Comparison of ENCODE assay signal across 13 cellular contexts in genomic region chr6:4348462-4349112, GRCh38.
DNase-seq lines count a peak whose midpoint lies in the region; ATAC-seq and TF ChIP-seq lines count a peak whose summit lies in the region.
"Had no signal": no experiment of that assay in that cellular context is flagged by ENCODE, and none has a peak within 500 bp of the region (broad histone marks: within the 10 kb centered on the region; RNA-seq: fewer than 3 reads in every experiment).

No MANE protein-coding gene starts in this region.

- no peak overlapping the region for H3K4me2 ChIP-seq in osteoblast (ENCODE audit: insufficient read depth, low read length)
- no peak overlapping the region for H3K4me2 ChIP-seq in neuronal stem cell (ENCODE audit: insufficient read depth, low read length, poor library complexity, severe bottlenecking)

- CTCF ChIA-PET in GM10248 (lab: Yijun Ruan, JAX), result no interaction called here
- CTCF ChIA-PET in HEK293 (lab: Yijun Ruan, JAX), result interaction anchor here (0.6 to 0.9 kb wide), 2 partner anchors 11 to 35 kb away, joined by 3 to 4 read pairs; no protein-coding TSS in a partner anchor
- CTCF ChIA-PET in activated B cell treated with CpG ODN at 0.5 μM for 24 hours (lab: Charles Lee), result no interaction called here
- CTCF ChIA-PET in WTC11 (lab: Charles Lee), result no interaction called here
- CTCF ChIA-PET in activated CD8-positive, alpha-beta memory T cell treated with anti-CD3 and anti-CD28 coated beads, Interleukin-2, amount 10 ng/mL, durations not matched to agents 7 days and 5 days (lab: Charles Lee), result no interaction called here

- H2BK120ac ChIP-seq in neuronal stem cell (ENCODE audit: low read depth, low read length), result no peak overlapping the region

- H3K4ac ChIP-seq in neuronal stem cell (ENCODE audit: low read length), result no peak overlapping the region

- no peak overlapping the region for H3K4me3 Mint-ChIP-seq in activated B cell treated with CpG ODN at 0.5 μM for 24 hours
- H3K4me3 Mint-ChIP-seq in WTC11, result no peak overlapping the region
- H3K4me3 Mint-ChIP-seq in activated CD8-positive, alpha-beta memory T cell treated with anti-CD3 and anti-CD28 coated beads, Interleukin-2, amount 10 ng/mL, durations not matched to agents 7 days and 5 days, result no peak overlapping the region

- H3K27me3 ChIP-seq in osteoblast (ENCODE audit: insufficient read depth, low read length) (no peaks in the 10 kb centered on the region), neuronal stem cell (ENCODE audit: control insufficient read depth in 3 of 3, insufficient read depth in 3 of 3, low read depth in 1 of 3, low read length in 3 of 3) (no peaks in the 10 kb centered on the region)
- H3K27me3 ChIP-seq: gastrocnemius medialis, MG63 had no signal

- peaks cover 6% of the 10 kb centered on the region for H3K4me1 Mint-ChIP-seq in activated B cell treated with CpG ODN at 0.5 μM for 24 hours
- no peaks in the 10 kb centered on the region for H3K4me1 Mint-ChIP-seq in WTC11
- no peaks in the 10 kb centered on the region for H3K4me1 Mint-ChIP-seq in activated CD8-positive, alpha-beta memory T cell treated with anti-CD3 and anti-CD28 coated beads, Interleukin-2, amount 10 ng/mL, durations not matched to agents 7 days and 5 days

- H3K36me3 Mint-ChIP-seq in activated B cell treated with CpG ODN at 0.5 μM for 24 hours (ENCODE audit: low read depth) (no peaks in the 10 kb centered on the region), WTC11 (no peaks in the 10 kb centered on the region)
- no peaks in the 10 kb centered on the region for H3K36me3 Mint-ChIP-seq in activated CD8-positive, alpha-beta memory T cell treated with anti-CD3 and anti-CD28 coated beads, Interleukin-2, amount 10 ng/mL, durations not matched to agents 7 days and 5 days

- ATAC-seq in activated B cell treated with CpG ODN at 0.5 μM for 24 hours (ENCODE audit: low read depth), result peak; percentile 34
- no peak for ATAC-seq in WTC11
- ATAC-seq in activated CD8-positive, alpha-beta memory T cell treated with anti-CD3 and anti-CD28 coated beads, Interleukin-2, amount 10 ng/mL, durations not matched to agents 7 days and 5 days, result no peak
- ATAC-seq: gastrocnemius medialis had no signal

- H3K4me1 ChIP-seq in HEK293 (ENCODE audit: control insufficient read depth, insufficient read depth, low read length) (peaks cover 8% of the 10 kb centered on the region; the same call in 1 of the 2 replicates), osteoblast (ENCODE audit: insufficient read depth, low read length) (peaks cover 16% of the 10 kb centered on the region), neuronal stem cell (ENCODE audit: control insufficient read depth in 2 of 2, insufficient read depth in 1 of 2, low read depth in 1 of 2, low read length in 2 of 2) (peaks cover 0 to 4% of the 10 kb centered on the region in 2 donors)

- no peak overlapping the region for H3K14ac ChIP-seq in neuronal stem cell (ENCODE audit: low read length)

- H3K27me3 Mint-ChIP-seq in activated B cell treated with CpG ODN at 0.5 μM for 24 hours (peaks cover 5% of the 10 kb centered on the region), WTC11 (ENCODE audit: low read depth) (no peaks in the 10 kb centered on the region; the same call in none of the 2 replicates)
- peaks cover 2% of the 10 kb centered on the region for H3K27me3 Mint-ChIP-seq in activated CD8-positive, alpha-beta memory T cell treated with anti-CD3 and anti-CD28 coated beads, Interleukin-2, amount 10 ng/mL, durations not matched to agents 7 days and 5 days

- no peak overlapping the region for H2BK15ac ChIP-seq in neuronal stem cell (ENCODE audit: low read length)

- H3K79me2 ChIP-seq in osteoblast (ENCODE audit: insufficient read depth, low read length), result no peaks in the 10 kb centered on the region

- H4K91ac ChIP-seq in neuronal stem cell (ENCODE audit: low read depth, low read length, poor library complexity), result no peak overlapping the region

- H3K27ac Mint-ChIP-seq in activated B cell treated with CpG ODN at 0.5 μM for 24 hours (no peak overlapping the region), WTC11 (no peak overlapping the region)
- no peak overlapping the region for H3K27ac Mint-ChIP-seq in activated CD8-positive, alpha-beta memory T cell treated with anti-CD3 and anti-CD28 coated beads, Interleukin-2, amount 10 ng/mL, durations not matched to agents 7 days and 5 days

- no CpG with 5 or more reads among the region's 14 CpGs for WGBS in neuronal stem cell (ENCODE audit: extremely low coverage in 2 of 2, insufficient read length in 2 of 2, insufficient replicate concordance in 1 of 2), 2 donors

- H2BK12ac ChIP-seq in neuronal stem cell (ENCODE audit: low read length), result no peak overlapping the region

- H4K20me1 ChIP-seq in osteoblast (ENCODE audit: insufficient read depth, low read length), result no peaks in the 10 kb centered on the region

- DNase-seq in GM10248 (ENCODE audit: extremely low spot score) (peak; percentile 58), activated B cell treated with CpG ODN at 0.5 μM for 24 hours (no peak), osteoblast (ENCODE audit: insufficient read length, low spot score, missing footprints) (peak; percentile 62), neuronal stem cell (ENCODE audit: low spot score) (no peak), WTC11 (ENCODE audit: low spot score) (no peak), COLO668 (lab: John Stamatoyannopoulos, UW; ENCODE audit: unreplicated experiment) (no peak)
- DNase-seq in activated CD8-positive, alpha-beta memory T cell treated with anti-CD3 and anti-CD28 coated beads, Interleukin-2, amount 10 ng/mL, durations not matched to agents 7 days and 5 days, result no peak
- DNase-seq: effector CD8-positive, alpha-beta T cell; gastrocnemius medialis; MG63; NCI-H2107; SHP77 had no signal

- intact Hi-C loops in activated B cell treated with CpG ODN at 0.5 μM for 24 hours (cut with micrococcal nuclease), result no loop called here

- POLR2A ChIA-PET in GM10248 (lab: Yijun Ruan, JAX) (no interaction called here), HEK293 (lab: Yijun Ruan, JAX) (no interaction called here), activated B cell treated with CpG ODN at 0.5 μM for 24 hours (lab: Charles Lee) (interaction anchor here (1.0 kb wide), 2 partner anchors 427 to 428 kb away, joined by 3 read pairs; partner anchors contain the start of gene CDYL), WTC11 (lab: Charles Lee) (no interaction called here)

- H3K27ac ChIP-seq in HEK293 (ENCODE audit: extremely low read depth, low read depth, low read length) (no peak overlapping the region), osteoblast (ENCODE audit: low read depth, low read length) (no peak overlapping the region), neuronal stem cell (replicated peaks; ENCODE audit: low read length) (no peak overlapping the region)
- H3K27ac ChIP-seq: gastrocnemius medialis had no signal

- no peak overlapping the region for H2BK5ac ChIP-seq in neuronal stem cell (ENCODE audit: low read length)

- H4K8ac ChIP-seq in neuronal stem cell (ENCODE audit: low read depth, low read length), result no peak overlapping the region

- no peaks in the 10 kb centered on the region for H3K9me3 Mint-ChIP-seq in activated B cell treated with CpG ODN at 0.5 μM for 24 hours
- 0 out of 2 replicates have a peak, but pooled peaks cover 3% of the 10 kb centered on the region for H3K9me3 Mint-ChIP-seq in WTC11
- H3K9me3 Mint-ChIP-seq in activated CD8-positive, alpha-beta memory T cell treated with anti-CD3 and anti-CD28 coated beads, Interleukin-2, amount 10 ng/mL, durations not matched to agents 7 days and 5 days (ENCODE audit: low read depth), result no peaks in the 10 kb centered on the region

- H2AK5ac ChIP-seq in neuronal stem cell (ENCODE audit: low read depth, low read length), result no peak overlapping the region

- no peak overlapping the region for H3K4me3 ChIP-seq in HEK293 (ENCODE audit: low read depth, low read length)
- no peak overlapping the region for H3K4me3 ChIP-seq in osteoblast (ENCODE audit: insufficient read depth, low read length)
- H3K4me3 ChIP-seq in neuronal stem cell (ENCODE audit: low read length in 2 of 2), result no peak overlapping the region
- H3K4me3 ChIP-seq: gastrocnemius medialis, MG63 had no signal

- no peak overlapping the region for H3K18ac ChIP-seq in neuronal stem cell (ENCODE audit: low read length)

- H3K9me3 ChIP-seq in HEK293 (ENCODE audit: control insufficient read depth, insufficient read depth, low read depth, low read length) (no peaks in the 10 kb centered on the region), osteoblast (ENCODE audit: low read depth, low read length) (no peaks in the 10 kb centered on the region), neuronal stem cell (replicated peaks in 1 of 2; ENCODE audit: control insufficient read depth in 2 of 2, insufficient read depth in 1 of 2, low read depth in 1 of 2, low read length in 2 of 2) (no peaks in the 10 kb centered on the region)
- H3K9me3 ChIP-seq: gastrocnemius medialis, MG63 had no signal

- H2AFZ ChIP-seq in osteoblast (ENCODE audit: low read length) (no peak overlapping the region), neuronal stem cell (ENCODE audit: low read length) (no peak overlapping the region)

- H3K79me1 ChIP-seq in neuronal stem cell (ENCODE audit: low read depth, low read length), result no peaks in the 10 kb centered on the region

- no peak overlapping the region for H3K9ac ChIP-seq in neuronal stem cell (ENCODE audit: low read depth, low read length, poor library complexity)

- H3K23ac ChIP-seq in neuronal stem cell (ENCODE audit: low read depth, low read length, poor library complexity), result no peak overlapping the region

- TF ChIP-seq CTCF in GM10248 (IDR thresholded peaks at IDR 0.05; ENCODE audit: control extremely low read depth, extremely low read depth, low read depth, missing control alignments), result no peak
- TF ChIP-seq CTCF in HEK293 (tag by site-specific recombination; IDR thresholded peaks at IDR 0.05), result no peak
- no peak for TF ChIP-seq CTCF in activated B cell treated with CpG ODN at 0.5 μM for 24 hours (IDR thresholded peaks at IDR 0.05)
- TF ChIP-seq CTCF in osteoblast (IDR thresholded peaks at IDR 0.05; ENCODE audit: extremely low read depth, low read depth, low read length), result no peak
- no peak for TF ChIP-seq CTCF in WTC11 (IDR thresholded peaks at IDR 0.05)

- no peaks in the 10 kb centered on the region for H3K36me3 ChIP-seq in HEK293 (ENCODE audit: control insufficient read depth in 2 of 2, insufficient read depth in 1 of 2, low read length in 2 of 2)
- no peaks in the 10 kb centered on the region for H3K36me3 ChIP-seq in osteoblast (ENCODE audit: insufficient read depth, low read length)
- H3K36me3 ChIP-seq in neuronal stem cell (replicated peaks in 1 of 2; ENCODE audit: control insufficient read depth in 2 of 2, insufficient read depth in 2 of 2, low read length in 2 of 2), result no peaks in the 10 kb centered on the region
- H3K36me3 ChIP-seq: gastrocnemius medialis, MG63 had no signal

TF ChIP-seq in HEK293, 187 proteins besides CTCF, POLR2A, EP300 and RAD21 (continues in another document):
- no peak for TF ChIP-seq TCF7L2 (IDR thresholded peaks at IDR 0.05; ENCODE audit: borderline replicate concordance, low read depth, low read length)

TF ChIP-seq in WTC11, 78 proteins besides CTCF, POLR2A, EP300 and RAD21 (continues in another document):
- TF ChIP-seq ETV6 (CRISPR knock-in tag; IDR thresholded peaks at IDR 0.05) (no peak), CREM (CRISPR knock-in tag; IDR thresholded peaks at IDR 0.05) (no peak), ZNF423 (CRISPR knock-in tag; IDR thresholded peaks at IDR 0.05) (no peak), ZNF416 (CRISPR knock-in tag; IDR thresholded peaks at IDR 0.05) (no peak)

Comparison
In these comparisons a context has a peak if more than half of its experiments do, and no peak if none do; other contexts are left out.
1. DNase-seq: peak in GM10248 (single experiment) and osteoblast (single experiment); none in activated B cell treated with CpG ODN at 0.5 μM for 24 hours (single experiment), neuronal stem cell (single experiment), WTC11 (single experiment), COLO668 (single experiment) and activated CD8-positive, alpha-beta memory T cell treated with anti-CD3 and anti-CD28 coated beads, Interleukin-2, amount 10 ng/mL, durations not matched to agents 7 days and 5 days (single experiment).